Comparison of ENCODE assay signal across 2 cellular contexts in the genomic region with DNA sequence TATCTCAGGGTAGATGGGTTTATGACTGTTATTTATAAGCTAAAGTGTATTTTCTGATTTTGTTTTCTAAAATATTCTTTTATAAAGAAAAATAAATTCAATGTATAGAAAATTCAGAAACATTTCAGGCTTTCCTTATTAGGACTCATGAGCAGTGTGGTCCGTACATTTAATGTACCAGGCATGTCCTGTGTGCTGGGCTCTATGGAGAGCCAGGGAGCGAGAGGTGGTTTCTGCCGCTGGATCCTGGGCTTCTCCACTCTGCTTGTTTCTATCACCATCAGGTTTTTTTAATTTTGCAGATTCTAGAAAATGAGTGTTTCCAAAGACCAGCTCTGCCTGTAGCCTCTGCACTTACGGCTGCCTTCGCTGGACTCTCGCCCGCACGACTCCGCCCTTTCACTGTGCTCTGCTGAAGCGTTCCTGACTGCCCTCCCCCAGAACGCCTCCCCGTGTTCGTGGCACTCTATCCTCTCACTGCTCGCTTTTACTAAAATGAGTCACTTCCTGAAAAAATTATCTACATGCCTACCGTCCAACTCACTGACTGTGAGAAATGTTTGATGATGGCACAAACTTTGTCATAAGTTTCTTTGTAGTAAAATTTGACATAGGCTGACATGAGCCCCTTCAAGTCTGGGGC.
TF ChIP-seq lines count a peak whose summit lies in the region.

No MANE protein-coding gene starts in this region.

TF ChIP-seq in SK-N-SH, 30 proteins besides CTCF, POLR2A, EP300 and RAD21 (continued from another document):
- TF ChIP-seq TAF1 (IDR thresholded peaks at IDR 0.05; ENCODE audit: borderline replicate concordance, low read depth, low read length) (peak; percentile 32; the same call in 1 of the 2 replicates), JUND (IDR thresholded peaks at IDR 0.05) (peak; percentile 89), FOSL2 (IDR thresholded peaks at IDR 0.05; ENCODE audit: borderline replicate concordance, low read depth) (peak; percentile 93)
- TF ChIP-seq, protein P1, sequence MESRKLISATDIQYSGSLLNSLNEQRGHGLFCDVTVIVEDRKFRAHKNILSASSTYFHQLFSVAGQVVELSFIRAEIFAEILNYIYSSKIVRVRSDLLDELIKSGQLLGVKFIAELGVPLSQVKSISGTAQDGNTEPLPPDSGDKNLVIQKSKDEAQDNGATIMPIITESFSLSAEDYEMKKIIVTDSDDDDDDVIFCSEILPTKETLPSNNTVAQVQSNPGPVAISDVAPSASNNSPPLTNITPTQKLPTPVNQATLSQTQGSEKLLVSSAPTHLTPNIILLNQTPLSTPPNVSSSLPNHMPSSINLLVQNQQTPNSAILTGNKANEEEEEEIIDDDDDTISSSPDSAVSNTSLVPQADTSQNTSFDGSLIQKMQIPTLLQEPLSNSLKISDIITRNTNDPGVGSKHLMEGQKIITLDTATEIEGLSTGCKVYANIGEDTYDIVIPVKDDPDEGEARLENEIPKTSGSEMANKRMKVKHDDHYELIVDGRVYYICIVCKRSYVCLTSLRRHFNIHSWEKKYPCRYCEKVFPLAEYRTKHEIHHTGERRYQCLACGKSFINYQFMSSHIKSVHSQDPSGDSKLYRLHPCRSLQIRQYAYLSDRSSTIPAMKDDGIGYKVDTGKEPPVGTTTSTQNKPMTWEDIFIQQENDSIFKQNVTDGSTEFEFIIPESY (IDR thresholded peaks at IDR 0.05; ENCODE audit: borderline replicate concordance, low read depth): no peak

TF ChIP-seq in GM12878, 131 proteins besides CTCF, POLR2A, EP300 and RAD21 (continued from another document and continues in another):
- TF ChIP-seq, protein P2, sequence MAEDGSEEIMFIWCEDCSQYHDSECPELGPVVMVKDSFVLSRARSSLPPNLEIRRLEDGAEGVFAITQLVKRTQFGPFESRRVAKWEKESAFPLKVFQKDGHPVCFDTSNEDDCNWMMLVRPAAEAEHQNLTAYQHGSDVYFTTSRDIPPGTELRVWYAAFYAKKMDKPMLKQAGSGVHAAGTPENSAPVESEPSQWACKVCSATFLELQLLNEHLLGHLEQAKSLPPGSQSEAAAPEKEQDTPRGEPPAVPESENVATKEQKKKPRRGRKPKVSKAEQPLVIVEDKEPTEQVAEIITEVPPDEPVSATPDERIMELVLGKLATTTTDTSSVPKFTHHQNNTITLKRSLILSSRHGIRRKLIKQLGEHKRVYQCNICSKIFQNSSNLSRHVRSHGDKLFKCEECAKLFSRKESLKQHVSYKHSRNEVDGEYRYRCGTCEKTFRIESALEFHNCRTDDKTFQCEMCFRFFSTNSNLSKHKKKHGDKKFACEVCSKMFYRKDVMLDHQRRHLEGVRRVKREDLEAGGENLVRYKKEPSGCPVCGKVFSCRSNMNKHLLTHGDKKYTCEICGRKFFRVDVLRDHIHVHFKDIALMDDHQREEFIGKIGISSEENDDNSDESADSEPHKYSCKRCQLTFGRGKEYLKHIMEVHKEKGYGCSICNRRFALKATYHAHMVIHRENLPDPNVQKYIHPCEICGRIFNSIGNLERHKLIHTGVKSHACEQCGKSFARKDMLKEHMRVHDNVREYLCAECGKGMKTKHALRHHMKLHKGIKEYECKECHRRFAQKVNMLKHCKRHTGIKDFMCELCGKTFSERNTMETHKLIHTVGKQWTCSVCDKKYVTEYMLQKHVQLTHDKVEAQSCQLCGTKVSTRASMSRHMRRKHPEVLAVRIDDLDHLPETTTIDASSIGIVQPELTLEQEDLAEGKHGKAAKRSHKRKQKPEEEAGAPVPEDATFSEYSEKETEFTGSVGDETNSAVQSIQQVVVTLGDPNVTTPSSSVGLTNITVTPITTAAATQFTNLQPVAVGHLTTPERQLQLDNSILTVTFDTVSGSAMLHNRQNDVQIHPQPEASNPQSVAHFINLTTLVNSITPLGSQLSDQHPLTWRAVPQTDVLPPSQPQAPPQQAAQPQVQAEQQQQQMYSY (CRISPR knock-in tag; IDR thresholded peaks at IDR 0.05): no peak
- TF ChIP-seq RCOR1 (conservative IDR thresholded peaks at IDR 0.05; ENCODE audit: low read depth, low read length) (no peak), CUX1 (IDR thresholded peaks at IDR 0.05; ENCODE audit: insufficient replicate concordance, low read depth, low read length) (no peak), POU2F2 (IDR thresholded peaks at IDR 0.05; ENCODE audit: borderline replicate concordance, low read depth, low read length) (no peak), YBX1 (IDR thresholded peaks at IDR 0.05) (no peak), MAX (IDR thresholded peaks at IDR 0.05; ENCODE audit: low read depth, low read length) (no peak), JUND (IDR thresholded peaks at IDR 0.05; ENCODE audit: low read depth, low read length) (peak; percentile 44; the same call in 1 of the 2 replicates), ZNF207 (IDR thresholded peaks at IDR 0.05; ENCODE audit: borderline replicate concordance) (no peak), ZNF217 (IDR thresholded peaks at IDR 0.05) (no peak), TCF3 (IDR thresholded peaks at IDR 0.05; ENCODE audit: borderline replicate concordance, insufficient read depth, low read depth, low read length) (0 out of 2 replicates have a peak, but pooled peaks have one; percentile 31), FOXK2 (IDR thresholded peaks at IDR 0.05) (no peak), CHD2 (IDR thresholded peaks at IDR 0.05; ENCODE audit: borderline replicate concordance, low read depth, low read length) (no peak), RBBP5 (conservative IDR thresholded peaks at IDR 0.05) (no peak), NR2F1 (conservative IDR thresholded peaks at IDR 0.05) (no peak), LARP7 (IDR thresholded peaks at IDR 0.05) (no peak), ATF7 (IDR thresholded peaks at IDR 0.05; ENCODE audit: low read depth) (no peak), BCL3 (IDR thresholded peaks at IDR 0.05; ENCODE audit: borderline replicate concordance, insufficient read depth, low read depth, low read length, poor library complexity, severe bottlenecking) (no peak), ZNF384 (IDR thresholded peaks at IDR 0.05; ENCODE audit: borderline replicate concordance, low read depth, low read length) (no peak), SMAD1 (IDR thresholded peaks at IDR 0.05; ENCODE audit: low read depth, partially characterized antibody) (no peak), NR2C2 (IDR thresholded peaks at IDR 0.05; ENCODE audit: borderline replicate concordance, control insufficient read depth, insufficient read length, low read depth) (no peak), HDAC2 (IDR thresholded peaks at IDR 0.05) (no peak), WRNIP1 (IDR thresholded peaks at IDR 0.05; ENCODE audit: borderline replicate concordance, low read depth, low read length) (no peak), IRF4 (IDR thresholded peaks at IDR 0.05; ENCODE audit: low read depth, low read length) (peak; percentile 85), ETV6 (conservative IDR thresholded peaks at IDR 0.05 in 1 of 2, IDR thresholded peaks at IDR 0.05 in 1 of 2; ENCODE audit: borderline replicate concordance in 1 of 2, low read depth in 1 of 2) (peak in 1 of 2 experiments; percentile 57; a peak in 1 of 4 replicates), SIX5 (IDR thresholded peaks at IDR 0.05; ENCODE audit: low read depth, low read length, severe bottlenecking) (no peak), BRCA1 (IDR thresholded peaks at IDR 0.05; ENCODE audit: low read depth, low read length) (no peak), SP1 (IDR thresholded peaks at IDR 0.05; ENCODE audit: low read depth, low read length) (no peak), CBFB (IDR thresholded peaks at IDR 0.05; ENCODE audit: low read depth) (no peak), JUNB (IDR thresholded peaks at IDR 0.05) (peak; percentile 64), CEBPB (IDR thresholded peaks at IDR 0.05; ENCODE audit: borderline replicate concordance in 1 of 2, low read depth in 2 of 2, low read length in 2 of 2) (no peak), CREB1 (IDR thresholded peaks at IDR 0.05; ENCODE audit: low read depth) (peak; percentile 12; the same call in 1 of the 2 replicates), KLF5 (IDR thresholded peaks at IDR 0.05; ENCODE audit: partially characterized antibody) (no peak)
- TF ChIP-seq, protein P3, sequence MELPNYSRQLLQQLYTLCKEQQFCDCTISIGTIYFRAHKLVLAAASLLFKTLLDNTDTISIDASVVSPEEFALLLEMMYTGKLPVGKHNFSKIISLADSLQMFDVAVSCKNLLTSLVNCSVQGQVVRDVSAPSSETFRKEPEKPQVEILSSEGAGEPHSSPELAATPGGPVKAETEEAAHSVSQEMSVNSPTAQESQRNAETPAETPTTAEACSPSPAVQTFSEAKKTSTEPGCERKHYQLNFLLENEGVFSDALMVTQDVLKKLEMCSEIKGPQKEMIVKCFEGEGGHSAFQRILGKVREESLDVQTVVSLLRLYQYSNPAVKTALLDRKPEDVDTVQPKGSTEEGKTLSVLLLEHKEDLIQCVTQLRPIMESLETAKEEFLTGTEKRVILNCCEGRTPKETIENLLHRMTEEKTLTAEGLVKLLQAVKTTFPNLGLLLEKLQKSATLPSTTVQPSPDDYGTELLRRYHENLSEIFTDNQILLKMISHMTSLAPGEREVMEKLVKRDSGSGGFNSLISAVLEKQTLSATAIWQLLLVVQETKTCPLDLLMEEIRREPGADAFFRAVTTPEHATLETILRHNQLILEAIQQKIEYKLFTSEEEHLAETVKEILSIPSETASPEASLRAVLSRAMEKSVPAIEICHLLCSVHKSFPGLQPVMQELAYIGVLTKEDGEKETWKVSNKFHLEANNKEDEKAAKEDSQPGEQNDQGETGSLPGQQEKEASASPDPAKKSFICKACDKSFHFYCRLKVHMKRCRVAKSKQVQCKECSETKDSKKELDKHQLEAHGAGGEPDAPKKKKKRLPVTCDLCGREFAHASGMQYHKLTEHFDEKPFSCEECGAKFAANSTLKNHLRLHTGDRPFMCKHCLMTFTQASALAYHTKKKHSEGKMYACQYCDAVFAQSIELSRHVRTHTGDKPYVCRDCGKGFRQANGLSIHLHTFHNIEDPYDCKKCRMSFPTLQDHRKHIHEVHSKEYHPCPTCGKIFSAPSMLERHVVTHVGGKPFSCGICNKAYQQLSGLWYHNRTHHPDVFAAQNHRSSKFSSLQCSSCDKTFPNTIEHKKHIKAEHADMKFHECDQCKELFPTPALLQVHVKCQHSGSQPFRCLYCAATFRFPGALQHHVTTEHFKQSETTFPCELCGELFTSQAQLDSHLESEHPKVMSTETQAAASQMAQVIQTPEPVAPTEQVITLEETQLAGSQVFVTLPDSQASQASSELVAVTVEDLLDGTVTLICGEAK (IDR thresholded peaks at IDR 0.05; ENCODE audit: borderline replicate concordance): no peak
- TF ChIP-seq, protein P4, sequence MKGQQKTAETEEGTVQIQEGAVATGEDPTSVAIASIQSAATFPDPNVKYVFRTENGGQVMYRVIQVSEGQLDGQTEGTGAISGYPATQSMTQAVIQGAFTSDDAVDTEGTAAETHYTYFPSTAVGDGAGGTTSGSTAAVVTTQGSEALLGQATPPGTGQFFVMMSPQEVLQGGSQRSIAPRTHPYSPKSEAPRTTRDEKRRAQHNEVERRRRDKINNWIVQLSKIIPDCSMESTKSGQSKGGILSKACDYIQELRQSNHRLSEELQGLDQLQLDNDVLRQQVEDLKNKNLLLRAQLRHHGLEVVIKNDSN (IDR thresholded peaks at IDR 0.05; ENCODE audit: borderline replicate concordance, extremely low read length, insufficient read depth, low read depth, low read length): no peak
